Comparison of ENCODE assay signal across 8 cellular contexts in the genomic region with DNA sequence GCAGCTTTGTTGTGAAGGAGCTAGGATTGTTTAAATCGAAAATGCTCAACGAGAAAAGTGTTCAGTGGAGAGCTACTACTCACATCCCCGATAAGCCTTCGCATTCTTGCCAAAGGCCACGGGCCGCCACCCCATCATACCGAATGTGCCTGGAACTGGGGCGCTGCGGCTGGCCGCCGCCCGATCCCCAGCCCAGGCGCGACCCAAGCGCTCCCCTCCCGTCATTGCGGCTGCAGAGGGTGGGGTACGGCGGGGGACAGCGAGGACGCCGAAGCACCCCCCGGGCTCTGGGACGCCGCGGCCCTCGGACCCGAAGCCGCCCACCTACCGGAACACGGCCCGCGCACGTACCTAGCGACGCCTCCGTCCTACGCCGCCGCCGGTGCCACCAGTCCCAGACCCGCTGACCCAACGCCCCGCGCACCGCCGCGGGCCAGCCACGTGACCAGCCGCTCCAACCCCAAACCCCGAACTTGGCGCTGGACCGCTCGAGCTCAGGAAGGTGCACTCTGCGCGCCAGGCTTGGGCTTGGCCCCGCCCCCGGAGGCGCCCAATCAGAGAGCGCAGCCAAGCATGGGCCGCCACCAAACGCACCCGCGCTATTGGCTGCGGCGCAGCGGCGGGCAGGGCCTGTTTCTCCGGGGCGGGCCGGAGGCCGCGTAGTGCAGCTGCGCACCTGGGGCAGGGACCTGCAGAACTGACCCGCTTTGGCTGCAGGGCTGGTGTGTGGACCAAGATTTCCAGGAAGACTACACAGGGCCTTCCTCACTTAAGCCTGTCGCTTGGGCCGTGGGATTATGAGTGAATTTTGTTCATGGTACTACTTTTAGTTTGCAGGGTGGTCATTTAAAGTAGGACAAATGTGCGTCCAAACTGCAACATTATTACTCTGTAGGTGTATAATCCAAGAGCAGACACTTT. TPM values are rescaled to one million over a fixed set of nuclear protein-coding genes. Genes with fewer than 3 reads are reported as not detected.
DNase-seq lines count a peak whose midpoint lies in the region; ATAC-seq and TF ChIP-seq lines count a peak whose summit lies in the region.

A gene (minus strand): TSS at position 530 of the 921 bp plus-strand sequence. CDS start 7,569 bp downstream, outside the sequence.

- H3K79me2 ChIP-seq in GM23248 (ENCODE audit: insufficient read depth) (no peaks in the 10 kb centered on the region), fibroblast of lung (ENCODE audit: control insufficient read depth, insufficient read depth, low read length) (no peaks in the 10 kb centered on the region)

- peak within 1 kb of the TSS; percentile 78 for H3K4me3 Mint-ChIP-seq in activated T-helper 17 cell treated with anti-CD3 and anti-CD28 coated beads, Interleukin-2, amount 50 U/mL, for 72 hours
- peak within 1 kb of the TSS; percentile 88 to 97 (median 94) for H3K4me3 Mint-ChIP-seq in naive thymus-derived CD8-positive, alpha-beta T cell
- peak within 1 kb of the TSS; percentile 93 to 96 for H3K4me3 Mint-ChIP-seq in stimulated activated naive B cell treated with anti-CD40 and anti-IgM and Interleukin-4, amounts not matched to agents 10 μg/mL and 1 μg/mL and 100 μg/mL, for 72 hours

- ATAC-seq in activated T-helper 17 cell treated with anti-CD3 and anti-CD28 coated beads, Interleukin-2, amount 50 U/mL, for 72 hours (replicated peaks) = peak; percentile 100
- ATAC-seq in naive thymus-derived CD8-positive, alpha-beta T cell = peak; percentile 100
- ATAC-seq in stimulated activated naive B cell treated with anti-CD40 and anti-IgM and Interleukin-4, amounts not matched to agents 10 μg/mL and 1 μg/mL and 100 μg/mL, for 72 hours (replicated peaks) = peak; percentile 99 to 100

- no peaks in the 10 kb centered on the region for H3K9me2 ChIP-seq in GM23248 (ENCODE audit: insufficient read depth)

- peak; percentile 87 for DNase-seq in EH (ENCODE audit: low read depth)
- peak; percentile 94 for DNase-seq in GM23248
- peak; percentile 57 to 64 for DNase-seq in Kasumi-1 (lab: John Stamatoyannopoulos, UW)
- peak; percentile 99 for DNase-seq in RPMI8226
- peak; percentile 81 to 85 for DNase-seq in fibroblast of lung (ENCODE audit: low read depth in 2 of 2)
- peak; percentile 81 to 93 (median 88) for DNase-seq in naive thymus-derived CD8-positive, alpha-beta T cell
- DNase-seq in stimulated activated naive B cell treated with anti-CD40 and anti-IgM and Interleukin-4, amounts not matched to agents 10 μg/mL and 1 μg/mL and 100 μg/mL, for 72 hours = peak; percentile 90

- no peaks in the 10 kb centered on the region for H4K20me1 ChIP-seq in GM23248 (ENCODE audit: insufficient read depth)
- no peaks in the 10 kb centered on the region for H4K20me1 ChIP-seq in fibroblast of lung (ENCODE audit: control insufficient read depth, extremely low read depth, insufficient read depth, low read length)

- H3K27ac ChIP-seq in GM23248 (no peak within 1 kb of the TSS), fibroblast of lung (ENCODE audit: insufficient read depth, low read length) (no peak within 1 kb of the TSS)

- peak within 1 kb of the TSS; percentile 53 for H3K9ac ChIP-seq in GM23248
- H3K9ac ChIP-seq in fibroblast of lung (ENCODE audit: insufficient read depth, low read length) = peak within 1 kb of the TSS; percentile 52

- POLR2A ChIA-PET in naive thymus-derived CD8-positive, alpha-beta T cell (lab: Charles Lee) = interaction anchor here (0.9 to 1.0 kb wide), 2 partner anchors 180 to 276 kb away, joined by 3 to 5 read pairs; a partner anchor contains a TSS

- H3K4me3 ChIP-seq in GM23248 (peak within 1 kb of the TSS; percentile 87), fibroblast of lung (replicated peaks in 1 of 4; ENCODE audit: control extremely low read depth in 1 of 4, insufficient read depth in 1 of 4, low read depth in 3 of 4, low read length in 4 of 4) (peak within 1 kb of the TSS; percentile 71 to 80 (median 76))

- peak within 1 kb of the TSS; percentile 62 for H3K27ac Mint-ChIP-seq in activated T-helper 17 cell treated with anti-CD3 and anti-CD28 coated beads, Interleukin-2, amount 50 U/mL, for 72 hours
- peak within 1 kb of the TSS; percentile 39 to 94 (median 90) for H3K27ac Mint-ChIP-seq in naive thymus-derived CD8-positive, alpha-beta T cell
- H3K27ac Mint-ChIP-seq in stimulated activated naive B cell treated with anti-CD40 and anti-IgM and Interleukin-4, amounts not matched to agents 10 μg/mL and 1 μg/mL and 100 μg/mL, for 72 hours = peak within 1 kb of the TSS; percentile 88

- peaks cover 14% of the 10 kb centered on the region for H3K36me3 Mint-ChIP-seq in activated T-helper 17 cell treated with anti-CD3 and anti-CD28 coated beads, Interleukin-2, amount 50 U/mL, for 72 hours (ENCODE audit: low read depth)
- H3K36me3 Mint-ChIP-seq in naive thymus-derived CD8-positive, alpha-beta T cell = peaks cover 0 to 18% (median 0%) of the 10 kb centered on the region in 3 donors
- peaks cover 2 to 9% of the 10 kb centered on the region in 2 donors for H3K36me3 Mint-ChIP-seq in stimulated activated naive B cell treated with anti-CD40 and anti-IgM and Interleukin-4, amounts not matched to agents 10 μg/mL and 1 μg/mL and 100 μg/mL, for 72 hours

- no peaks in the 10 kb centered on the region; the same call in 1 of the 2 replicates for H3K4me1 ChIP-seq in GM23248 (ENCODE audit: insufficient read depth)
- H3K4me1 ChIP-seq in fibroblast of lung (ENCODE audit: control insufficient read depth, extremely low read depth, insufficient read depth, low read length) = no peaks in the 10 kb centered on the region

- H3K27me3 ChIP-seq in GM23248 (replicated peaks; ENCODE audit: insufficient read depth) (no peaks in the 10 kb centered on the region), fibroblast of lung (ENCODE audit: control insufficient read depth, insufficient read depth, low read length) (no peaks in the 10 kb centered on the region)

- in situ Hi-C loops in GM23248 (cut with MboI) = no loop called here

- H3K9me3 Mint-ChIP-seq in activated T-helper 17 cell treated with anti-CD3 and anti-CD28 coated beads, Interleukin-2, amount 50 U/mL, for 72 hours = no peaks in the 10 kb centered on the region
- no peaks in the 10 kb centered on the region for H3K9me3 Mint-ChIP-seq in naive thymus-derived CD8-positive, alpha-beta T cell
- H3K9me3 Mint-ChIP-seq in stimulated activated naive B cell treated with anti-CD40 and anti-IgM and Interleukin-4, amounts not matched to agents 10 μg/mL and 1 μg/mL and 100 μg/mL, for 72 hours = no peaks in the 10 kb centered on the region

- H3K9me3 ChIP-seq in GM23248 (ENCODE audit: low read depth) (no peaks in the 10 kb centered on the region), fibroblast of lung (ENCODE audit: control insufficient read depth, insufficient read depth, low read depth, low read length) (no peaks in the 10 kb centered on the region)

- H3K4me1 Mint-ChIP-seq in activated T-helper 17 cell treated with anti-CD3 and anti-CD28 coated beads, Interleukin-2, amount 50 U/mL, for 72 hours = no peaks in the 10 kb centered on the region
- H3K4me1 Mint-ChIP-seq in naive thymus-derived CD8-positive, alpha-beta T cell = peaks cover 12 to 21% (median 18%) of the 10 kb centered on the region in 4 donors
- H3K4me1 Mint-ChIP-seq in stimulated activated naive B cell treated with anti-CD40 and anti-IgM and Interleukin-4, amounts not matched to agents 10 μg/mL and 1 μg/mL and 100 μg/mL, for 72 hours = peaks cover 8 to 16% of the 10 kb centered on the region in 2 donors

- no peaks in the 10 kb centered on the region for H3F3A ChIP-seq in GM23248 (ENCODE audit: insufficient read depth)

- WGBS in GM23248 (ENCODE audit: low coverage in 1 of 2, low lambda C conversion rate in 2 of 2, missing lambda C conversion rate in 2 of 2), 2 experiments = 2% methylated on average over 63 to 73 of the region's 78 CpGs

- peak within 1 kb of the TSS; percentile 84 for H3K4me2 ChIP-seq in GM23248 (ENCODE audit: unreplicated experiment)
- H3K4me2 ChIP-seq in fibroblast of lung (ENCODE audit: extremely low read depth, insufficient read depth, low read length) = peak within 1 kb of the TSS; percentile 93

- H3K36me3 ChIP-seq in GM23248 (ENCODE audit: low read depth) = no peaks in the 10 kb centered on the region
- H3K36me3 ChIP-seq in fibroblast of lung (ENCODE audit: control insufficient read depth, insufficient read depth, low read length) = no peaks in the 10 kb centered on the region

- H3K27me3 Mint-ChIP-seq in activated T-helper 17 cell treated with anti-CD3 and anti-CD28 coated beads, Interleukin-2, amount 50 U/mL, for 72 hours = no peaks in the 10 kb centered on the region
- no peaks in the 10 kb centered on the region for H3K27me3 Mint-ChIP-seq in naive thymus-derived CD8-positive, alpha-beta T cell
- H3K27me3 Mint-ChIP-seq in stimulated activated naive B cell treated with anti-CD40 and anti-IgM and Interleukin-4, amounts not matched to agents 10 μg/mL and 1 μg/mL and 100 μg/mL, for 72 hours = no peaks in the 10 kb centered on the region

- TF ChIP-seq CTCF in fibroblast of lung (conservative IDR thresholded peaks at IDR 0.05 in 1 of 2, IDR thresholded peaks at IDR 0.05 in 1 of 2; ENCODE audit: low read depth in 1 of 2, low read length in 2 of 2) = no peak

- peak within 1 kb of the TSS; percentile 91 for H2AFZ ChIP-seq in GM23248
- peak within 1 kb of the TSS; percentile 88 for H2AFZ ChIP-seq in fibroblast of lung (ENCODE audit: low read length)

RNA-seq across cellular contexts. Expression of the gene that starts here (rescaled TPM):
- 1.8 and 3.5 TPM in 2 replicates for total RNA-seq in GM23248 (2014; rRNA removed; shearing (Covaris generic))
- polyA plus RNA-seq in GM23248 (2016; fragmentation: Nextera tagmentation; extraction: Ambion mirVana) (5.1 and 5.9 TPM in 2 replicates), fibroblast of lung (11.6 and 12.6 TPM in 2 replicates)
- 10 to 100 TPM; 47.0 to 85.6 TPM for total RNA-seq in activated T-helper 17 cell treated with anti-CD3 and anti-CD28 coated beads, Interleukin-2, amount 50 U/mL, for 72 hours
- 9.2 and 11.9 TPM in 2 replicates for total RNA-seq in fibroblast of lung
- polyA plus RNA-seq in fibroblast of lung (2012) = 12.2 and 14.0 TPM in 2 replicates
- 6.2 and 11.6 TPM in 2 replicates for polyA minus RNA-seq in fibroblast of lung (ENCODE audit: low replicate concordance)
- total RNA-seq in naive thymus-derived CD8-positive, alpha-beta T cell = 10 to 100 TPM; 17.1 to 20.1 TPM
- polyA plus RNA-seq in naive thymus-derived CD8-positive, alpha-beta T cell = 10 to 100 TPM; 20.5 to 35.8 (median 35.7) TPM
